1 cellular context compared by ENCODE assay signal in the genomic region with DNA sequence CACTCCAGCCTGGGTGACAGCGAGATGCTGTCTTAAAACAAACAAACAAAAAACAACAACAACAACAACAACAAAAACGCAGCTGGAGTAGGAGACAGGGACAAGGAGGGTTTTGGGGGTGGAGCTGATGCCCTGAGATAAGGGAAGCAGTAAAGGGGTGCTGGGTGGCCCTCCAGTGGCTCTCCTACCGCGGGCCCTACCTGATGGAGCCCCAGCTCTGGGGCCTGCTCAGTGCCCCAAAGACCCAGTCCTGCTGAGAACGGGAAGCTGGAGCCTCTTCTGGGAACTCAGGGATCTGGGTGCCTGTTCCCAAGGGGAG.
TF ChIP-seq lines count a peak whose summit lies in the region.

No MANE protein-coding gene starts in this region.

TF ChIP-seq in WTC11, 78 proteins besides CTCF, POLR2A, EP300 and RAD21 (continued from another document):
- TF ChIP-seq, protein P1, sequence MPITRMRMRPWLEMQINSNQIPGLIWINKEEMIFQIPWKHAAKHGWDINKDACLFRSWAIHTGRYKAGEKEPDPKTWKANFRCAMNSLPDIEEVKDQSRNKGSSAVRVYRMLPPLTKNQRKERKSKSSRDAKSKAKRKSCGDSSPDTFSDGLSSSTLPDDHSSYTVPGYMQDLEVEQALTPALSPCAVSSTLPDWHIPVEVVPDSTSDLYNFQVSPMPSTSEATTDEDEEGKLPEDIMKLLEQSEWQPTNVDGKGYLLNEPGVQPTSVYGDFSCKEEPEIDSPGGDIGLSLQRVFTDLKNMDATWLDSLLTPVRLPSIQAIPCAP (CRISPR knock-in tag; IDR thresholded peaks at IDR 0.05) = no peak
- TF ChIP-seq FOXK1 (CRISPR knock-in tag; IDR thresholded peaks at IDR 0.05) = no peak
